In genomic region chr1:113389953-113390834, GRCh38 we compare ENCODE assay signal across 8 cellular contexts. TPM values are rescaled to one million over a fixed set of nuclear protein-coding genes. Genes with fewer than 3 reads are reported as not detected.
DNase-seq lines count a peak whose midpoint lies in the region; TF ChIP-seq lines count a peak whose summit lies in the region.

MAGI3 (plus strand) TSS chr1:113390515; CDS start chr1:113391034, 519 bp downstream.

- no peak within 1 kb of the TSS for H2BK20ac ChIP-seq in H9 (ENCODE audit: low read depth, low read length, poor library complexity, severe bottlenecking)

- peak; percentile 99 for DNase-seq in EL
- DNase-seq in H9, result peak; percentile 99
- DNase-seq in MG63, result peak; percentile 99
- DNase-seq in SIG-M5 (lab: John Stamatoyannopoulos, UW), result peak; percentile 76
- peak; percentile 79 for DNase-seq in activated gamma-delta T cell treated with anti-CD3 and anti-CD28 coated beads, Interleukin-2, amount 50 U/mL, for 16 hours (ENCODE audit: low read depth)
- DNase-seq in foreskin fibroblast, result peak; percentile 98 to 99
- DNase-seq in neural crest cell (ENCODE audit: low read depth, low spot score), result peak; percentile 98
- peak; percentile 98 for DNase-seq in stomach

- H3K4me2 ChIP-seq in H9 (ENCODE audit: insufficient read depth, insufficient read length, low read length), result peak within 1 kb of the TSS; percentile 81

- TF ChIP-seq CTCF in H9 (conservative IDR thresholded peaks at IDR 0.05), result no peak
- no peak for TF ChIP-seq CTCF in foreskin fibroblast (IDR thresholded peaks at IDR 0.05; ENCODE audit: low read depth, low read length)
- TF ChIP-seq CTCF in neural crest cell (conservative IDR thresholded peaks at IDR 0.05), result no peak
- TF ChIP-seq CTCF in stomach (IDR thresholded peaks at IDR 0.05), result no peak

- H3K4me3 Mint-ChIP-seq in H9 (peak within 1 kb of the TSS; percentile 85 to 91), neural crest cell (peak within 1 kb of the TSS; percentile 95)

- H3K4me3 ChIP-seq in MG63 (peak within 1 kb of the TSS; percentile 98), foreskin fibroblast (ENCODE audit: low read depth in 1 of 2, low read length in 2 of 2) (peak within 1 kb of the TSS; percentile 86 to 88), stomach (peak within 1 kb of the TSS; percentile 79 to 99 (median 96))

- peak within 1 kb of the TSS; percentile 59; the same call in 1 of the 2 replicates for H3K14ac ChIP-seq in H9 (ENCODE audit: insufficient read depth, low read length)

- H2AK5ac ChIP-seq in H9 (ENCODE audit: insufficient read length, low read length), result no peak within 1 kb of the TSS

- H3T11ph ChIP-seq in H9 (ENCODE audit: low read length), result no peak within 1 kb of the TSS

- no peaks in the 10 kb centered on the region for H3K9me3 ChIP-seq in H9 (ENCODE audit: control insufficient read depth, low read depth, low read length)
- peaks cover 3% of the 10 kb centered on the region; the same call in 1 of the 2 replicates for H3K9me3 ChIP-seq in MG63
- H3K9me3 ChIP-seq in stomach, result no peaks in the 10 kb centered on the region

- H3K4me1 Mint-ChIP-seq in H9, result peaks cover 26 to 27% of the 10 kb centered on the region in 2 experiments
- H3K4me1 Mint-ChIP-seq in neural crest cell, result peaks cover 33% of the 10 kb centered on the region

- H3K4me1 ChIP-seq in H9 (ENCODE audit: insufficient read depth, low read length), result peaks cover 3% of the 10 kb centered on the region; the same call in 1 of the 2 replicates
- H3K4me1 ChIP-seq in stomach, result peaks cover 0 to 55% (median 35%) of the 10 kb centered on the region in 4 donors

- H2BK12ac ChIP-seq in H9 (ENCODE audit: insufficient read length, low read depth, low read length), result no peak within 1 kb of the TSS

- no peak within 1 kb of the TSS for H4K91ac ChIP-seq in H9 (ENCODE audit: insufficient read length, low read depth, low read length)

- no peak within 1 kb of the TSS for H4K8ac ChIP-seq in H9 (replicated peaks; ENCODE audit: insufficient read length, low read depth, low read length)

- H2BK5ac ChIP-seq in H9 (ENCODE audit: insufficient read length, low read length), result no peak within 1 kb of the TSS

- no peak within 1 kb of the TSS for H4K5ac ChIP-seq in H9 (ENCODE audit: insufficient read length, low read depth, low read length)

- H2BK15ac ChIP-seq in H9 (ENCODE audit: low read depth, low read length), result no peak within 1 kb of the TSS

- no peaks in the 10 kb centered on the region for H3K79me2 ChIP-seq in H9 (ENCODE audit: insufficient read depth, low read length)

- no peak within 1 kb of the TSS for H3K23ac ChIP-seq in H9 (ENCODE audit: insufficient read length, low read depth, low read length)

- no peak within 1 kb of the TSS for H2BK120ac ChIP-seq in H9 (ENCODE audit: low read depth, low read length, poor library complexity, severe bottlenecking)

- no CpG with 5 or more reads among the region's 89 CpGs for WGBS in H9 (ENCODE audit: extremely low coverage, insufficient read length, low lambda C conversion rate)
- 0 to 1% (median 1%) methylated on average over 72 to 89 of the region's 89 CpGs for WGBS in stomach, 5 donors

- peak in 1 of 4 donors; percentile 74 for TF ChIP-seq POLR2A in stomach (IDR thresholded peaks at IDR 0.05)

- H3K4ac ChIP-seq in H9 (ENCODE audit: low read depth, low read length), result no peak within 1 kb of the TSS

- H3K9ac ChIP-seq in H9 (ENCODE audit: extremely low read depth, insufficient read length, low read length), result peak within 1 kb of the TSS; percentile 27

- H3K18ac ChIP-seq in H9 (ENCODE audit: insufficient read length, low read depth, low read length), result no peak within 1 kb of the TSS

- H3K56ac ChIP-seq in H9 (ENCODE audit: insufficient read length, low read depth, low read length), result no peak within 1 kb of the TSS

- H3K27me3 ChIP-seq in H9 (ENCODE audit: insufficient read depth, low read length) (peaks cover 2% of the 10 kb centered on the region; the same call in 1 of the 2 replicates), MG63 (no peaks in the 10 kb centered on the region), stomach (peaks cover 0 to 5% (median 0%) of the 10 kb centered on the region in 3 donors)

- H3K36me3 ChIP-seq in MG63 (no peaks in the 10 kb centered on the region), stomach (no peaks in the 10 kb centered on the region)

- H3K36me3 Mint-ChIP-seq in H9 (ENCODE audit: insufficient read depth in 1 of 3, low read depth in 3 of 3) (peaks cover 0 to 4% (median 2%) of the 10 kb centered on the region in 3 experiments; a peak in 2 of 7 replicates), neural crest cell (ENCODE audit: low read depth) (no peaks in the 10 kb centered on the region)

- H3K27ac Mint-ChIP-seq in H9 (peak within 1 kb of the TSS; percentile 51 to 97 (median 93); a peak in 6 of 7 replicates), neural crest cell (ENCODE audit: unreplicated experiment) (peak within 1 kb of the TSS; percentile 57)

- no peaks in the 10 kb centered on the region for H4K20me1 ChIP-seq in H9 (ENCODE audit: control insufficient read depth, insufficient read depth, insufficient read length)

- TF ChIP-seq EP300 in stomach (IDR thresholded peaks at IDR 0.05), result no peak

- H3K27ac ChIP-seq in H9 (ENCODE audit: insufficient read length, low read depth, low read length) (no peak within 1 kb of the TSS), stomach (peak within 1 kb of the TSS; percentile 89 to 96 (median 95))

- intact Hi-C loops in stomach (cut with DNase I; ENCODE audit: low total_unique reads), result no loop called here

- peaks cover 0 to 3% of the 10 kb centered on the region in 2 experiments; a peak in 2 of 5 replicates for H3K9me3 Mint-ChIP-seq in H9
- no peaks in the 10 kb centered on the region for H3K9me3 Mint-ChIP-seq in neural crest cell

- no peaks in the 10 kb centered on the region for H3K79me1 ChIP-seq in H9 (ENCODE audit: insufficient read depth, low read depth, low read length, poor library complexity, severe bottlenecking)

- H2AFZ ChIP-seq in H9 (ENCODE audit: low read length), result peak within 1 kb of the TSS; percentile 11

- H3K27me3 Mint-ChIP-seq in H9 (ENCODE audit: low read depth), result peaks cover 11% of the 10 kb centered on the region
- peaks cover 5% of the 10 kb centered on the region for H3K27me3 Mint-ChIP-seq in neural crest cell (ENCODE audit: low read depth)

- H3K23me2 ChIP-seq in H9 (ENCODE audit: insufficient read length, low read depth, low read length, poor library complexity, severe bottlenecking), result peaks cover 18% of the 10 kb centered on the region

RNA-seq across cellular contexts. Expression of gene MAGI3, which starts in this region (rescaled TPM):
- total RNA-seq in H9 (2021), result 8.2 and 8.7 TPM in 2 replicates
- 8.3 and 11.2 TPM in 2 replicates for total RNA-seq in MG63 (2014; rRNA removed; shearing (Covaris generic); ENCODE audit: low replicate concordance)
- 17.6 and 17.9 TPM in 2 replicates for total RNA-seq in neural crest cell
- 100 to 1,000 TPM in 2 of 5 donors, 10 to 100 TPM in 3; 45.5 to 225 (median 76.9) TPM for total RNA-seq in stomach
- 10 to 100 TPM in 1 of 3 donors, 1 to 10 TPM in 2; 3.5 to 11.6 (median 5.0) TPM for polyA plus RNA-seq in stomach
